In genomic region chr1:42861014-42861399, GRCh38 we compare ENCODE assay signal across 5 cellular contexts.
"Had no signal": no experiment of that assay in that cellular context is flagged by ENCODE, and none has a peak within 500 bp of the region (broad histone marks: within the 10 kb centered on the region; RNA-seq: fewer than 3 reads in every experiment).

No MANE protein-coding gene starts in this region.

- DNase-seq: IMR-90, KBM-7, KG1 had no signal

- H3K27ac ChIP-seq: HL-60 had no signal

- FAIRE-seq: HTR-8/SVneo had no signal
